10 cellular contexts compared by ENCODE assay signal in genomic region chr12:65941388-65941787, GRCh38.
DNase-seq lines count a peak whose midpoint lies in the region; ATAC-seq, FAIRE-seq and TF ChIP-seq lines count a peak whose summit lies in the region.
"Had no signal": no experiment of that assay in that cellular context is flagged by ENCODE, and none has a peak within 500 bp of the region (broad histone marks: within the 10 kb centered on the region; RNA-seq: fewer than 3 reads in every experiment).

No MANE protein-coding gene starts in this region.

- no peak for FAIRE-seq in HTR-8/SVneo (lab: Jason Lieb, UNC)

- TF ChIP-seq CTCF in omental fat pad (IDR thresholded peaks at IDR 0.05): no peak

- ATAC-seq in esophagus mucosa (peak; percentile 55), omental fat pad (ENCODE audit: low FRiP score) (peak; percentile 72), HG03521 (IDR thresholded peaks at IDR 0.05; ENCODE audit: unreplicated experiment) (no peak), HG03280 (IDR thresholded peaks at IDR 0.05; ENCODE audit: unreplicated experiment) (no peak)

- peak; percentile 39 for DNase-seq in Daoy (ENCODE audit: low read depth)
- peak; percentile 77 for DNase-seq in RPMI7951 (ENCODE audit: low read depth)
- DNase-seq in omental fat pad (ENCODE audit: low spot score): no peak
- DNase-seq in DMS153 (lab: John Stamatoyannopoulos, UW): no peak
- DNase-seq in HTR-8/SVneo (ENCODE audit: insufficient read length, low spot score): no peak
- DNase-seq: MG63, stomach had no signal

Comparison
In these comparisons a context has a peak if more than half of its experiments do, and no peak if none do; other contexts are left out.
1. DNase-seq: peak in Daoy (single experiment) and RPMI7951 (single experiment); none in omental fat pad (single experiment), DMS153 (single experiment) and HTR-8/SVneo (single experiment).
2. ATAC-seq: peak in esophagus mucosa (single experiment) and omental fat pad (single experiment); none in HG03521 (single experiment) and HG03280 (single experiment).